2 cellular contexts compared by ENCODE assay signal in the genomic region with DNA sequence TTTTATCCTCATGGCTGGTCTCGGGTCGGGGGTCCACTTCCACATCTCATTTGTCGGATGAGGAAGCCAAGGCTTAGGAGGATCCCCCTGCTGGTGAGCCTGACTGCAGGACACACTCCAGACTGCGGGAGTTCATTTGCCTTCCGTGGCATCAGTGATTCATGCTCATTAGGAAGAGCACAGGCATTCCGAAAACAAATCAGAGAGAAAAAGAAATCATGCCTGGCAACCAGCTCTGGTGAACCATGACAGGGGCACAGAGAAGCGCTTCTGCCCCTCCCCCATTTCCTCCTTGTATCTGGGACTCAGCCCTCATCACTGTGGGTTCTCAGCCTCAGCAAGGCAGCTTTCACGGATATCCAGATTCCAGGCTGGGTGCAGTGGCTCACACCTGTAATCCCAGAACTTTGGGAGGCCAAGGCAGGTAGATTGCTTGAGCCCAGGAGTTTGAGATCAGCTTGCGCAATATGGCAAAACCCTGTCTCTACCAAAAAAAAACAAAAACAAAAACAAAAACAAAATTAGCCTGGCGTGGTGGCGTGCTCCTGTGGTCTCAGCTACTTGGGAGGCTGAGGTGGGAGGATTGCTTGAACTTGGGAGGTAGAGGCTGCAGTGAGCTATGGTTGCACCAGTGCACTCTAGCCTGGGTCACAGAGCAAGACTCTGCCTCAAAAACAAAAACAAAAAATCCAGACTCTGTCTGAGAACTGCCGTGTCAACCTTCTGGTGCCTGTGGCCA.
TF ChIP-seq lines count a peak whose summit lies in the region.

No MANE protein-coding gene starts in this region.

TF ChIP-seq in HCT116, 20 proteins besides CTCF, POLR2A, EP300 and RAD21:
- TF ChIP-seq ELF1 (IDR thresholded peaks at IDR 0.05; ENCODE audit: borderline replicate concordance, low read depth) (no peak), CEBPB (IDR thresholded peaks at IDR 0.05; ENCODE audit: low read depth) (peak; percentile 31; the same call in 1 of the 2 replicates)

TF ChIP-seq in HepG2, 621 proteins besides CTCF, POLR2A, EP300 and RAD21:
- TF ChIP-seq, protein P1, sequence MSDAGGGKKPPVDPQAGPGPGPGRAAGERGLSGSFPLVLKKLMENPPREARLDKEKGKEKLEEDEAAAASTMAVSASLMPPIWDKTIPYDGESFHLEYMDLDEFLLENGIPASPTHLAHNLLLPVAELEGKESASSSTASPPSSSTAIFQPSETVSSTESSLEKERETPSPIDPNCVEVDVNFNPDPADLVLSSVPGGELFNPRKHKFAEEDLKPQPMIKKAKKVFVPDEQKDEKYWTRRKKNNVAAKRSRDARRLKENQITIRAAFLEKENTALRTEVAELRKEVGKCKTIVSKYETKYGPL (CRISPR knock-in tag; IDR thresholded peaks at IDR 0.05), result no peak
- TF ChIP-seq ARID2 (CRISPR knock-in tag; IDR thresholded peaks at IDR 0.05; ENCODE audit: borderline replicate concordance) (no peak), PHF21A (CRISPR knock-in tag; IDR thresholded peaks at IDR 0.05) (no peak), ARNT (IDR thresholded peaks at IDR 0.05) (no peak), ZNF460 (CRISPR knock-in tag; IDR thresholded peaks at IDR 0.05; ENCODE audit: borderline replicate concordance) (peak; percentile 37; the same call in 1 of the 2 replicates), ZNF879 (CRISPR knock-in tag; IDR thresholded peaks at IDR 0.05) (no peak), ZNF3 (CRISPR knock-in tag; IDR thresholded peaks at IDR 0.05) (no peak), FLYWCH1 (CRISPR knock-in tag; IDR thresholded peaks at IDR 0.05) (no peak), ISX (CRISPR knock-in tag; conservative IDR thresholded peaks at IDR 0.05) (no peak), ZBTB38 (CRISPR knock-in tag; IDR thresholded peaks at IDR 0.05) (peak; percentile 62; the same call in 1 of the 2 replicates), CEBPG (CRISPR knock-in tag; IDR thresholded peaks at IDR 0.05) (peak; percentile 42; the same call in 1 of the 2 replicates), DPF2 (CRISPR knock-in tag; IDR thresholded peaks at IDR 0.05; ENCODE audit: borderline replicate concordance, low read depth) (no peak), NFKB2 (CRISPR knock-in tag; IDR thresholded peaks at IDR 0.05; ENCODE audit: borderline replicate concordance) (0 out of 2 replicates have a peak, but pooled peaks have one; percentile 17), ZSCAN21 (CRISPR knock-in tag; IDR thresholded peaks at IDR 0.05; ENCODE audit: borderline replicate concordance) (no peak), ZNF234 (CRISPR knock-in tag; conservative IDR thresholded peaks at IDR 0.05) (no peak), CEBPB (IDR thresholded peaks at IDR 0.05; ENCODE audit: borderline replicate concordance, low read depth, low read length) (peak; percentile 72), ZBTB7A (CRISPR knock-in tag; IDR thresholded peaks at IDR 0.05) (no peak), SP1 (IDR thresholded peaks at IDR 0.05) (no peak), SP1 (CRISPR knock-in tag; IDR thresholded peaks at IDR 0.05) (no peak), NFYB (CRISPR knock-in tag; IDR thresholded peaks at IDR 0.05) (no peak), ZFP1 (CRISPR knock-in tag; IDR thresholded peaks at IDR 0.05) (no peak), ZNF570 (CRISPR knock-in tag; IDR thresholded peaks at IDR 0.05; ENCODE audit: borderline replicate concordance) (no peak)
- TF ChIP-seq, protein P2, sequence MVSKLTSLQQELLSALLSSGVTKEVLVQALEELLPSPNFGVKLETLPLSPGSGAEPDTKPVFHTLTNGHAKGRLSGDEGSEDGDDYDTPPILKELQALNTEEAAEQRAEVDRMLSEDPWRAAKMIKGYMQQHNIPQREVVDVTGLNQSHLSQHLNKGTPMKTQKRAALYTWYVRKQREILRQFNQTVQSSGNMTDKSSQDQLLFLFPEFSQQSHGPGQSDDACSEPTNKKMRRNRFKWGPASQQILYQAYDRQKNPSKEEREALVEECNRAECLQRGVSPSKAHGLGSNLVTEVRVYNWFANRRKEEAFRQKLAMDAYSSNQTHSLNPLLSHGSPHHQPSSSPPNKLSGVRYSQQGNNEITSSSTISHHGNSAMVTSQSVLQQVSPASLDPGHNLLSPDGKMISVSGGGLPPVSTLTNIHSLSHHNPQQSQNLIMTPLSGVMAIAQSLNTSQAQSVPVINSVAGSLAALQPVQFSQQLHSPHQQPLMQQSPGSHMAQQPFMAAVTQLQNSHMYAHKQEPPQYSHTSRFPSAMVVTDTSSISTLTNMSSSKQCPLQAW (CRISPR knock-in tag; IDR thresholded peaks at IDR 0.05), result no peak
- TF ChIP-seq, protein P3, sequence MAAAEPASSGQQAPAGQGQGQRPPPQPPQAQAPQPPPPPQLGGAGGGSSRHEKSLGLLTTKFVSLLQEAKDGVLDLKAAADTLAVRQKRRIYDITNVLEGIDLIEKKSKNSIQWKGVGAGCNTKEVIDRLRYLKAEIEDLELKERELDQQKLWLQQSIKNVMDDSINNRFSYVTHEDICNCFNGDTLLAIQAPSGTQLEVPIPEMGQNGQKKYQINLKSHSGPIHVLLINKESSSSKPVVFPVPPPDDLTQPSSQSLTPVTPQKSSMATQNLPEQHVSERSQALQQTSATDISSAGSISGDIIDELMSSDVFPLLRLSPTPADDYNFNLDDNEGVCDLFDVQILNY (CRISPR knock-in tag; conservative IDR thresholded peaks at IDR 0.05), result no peak
- TF ChIP-seq, protein P4, sequence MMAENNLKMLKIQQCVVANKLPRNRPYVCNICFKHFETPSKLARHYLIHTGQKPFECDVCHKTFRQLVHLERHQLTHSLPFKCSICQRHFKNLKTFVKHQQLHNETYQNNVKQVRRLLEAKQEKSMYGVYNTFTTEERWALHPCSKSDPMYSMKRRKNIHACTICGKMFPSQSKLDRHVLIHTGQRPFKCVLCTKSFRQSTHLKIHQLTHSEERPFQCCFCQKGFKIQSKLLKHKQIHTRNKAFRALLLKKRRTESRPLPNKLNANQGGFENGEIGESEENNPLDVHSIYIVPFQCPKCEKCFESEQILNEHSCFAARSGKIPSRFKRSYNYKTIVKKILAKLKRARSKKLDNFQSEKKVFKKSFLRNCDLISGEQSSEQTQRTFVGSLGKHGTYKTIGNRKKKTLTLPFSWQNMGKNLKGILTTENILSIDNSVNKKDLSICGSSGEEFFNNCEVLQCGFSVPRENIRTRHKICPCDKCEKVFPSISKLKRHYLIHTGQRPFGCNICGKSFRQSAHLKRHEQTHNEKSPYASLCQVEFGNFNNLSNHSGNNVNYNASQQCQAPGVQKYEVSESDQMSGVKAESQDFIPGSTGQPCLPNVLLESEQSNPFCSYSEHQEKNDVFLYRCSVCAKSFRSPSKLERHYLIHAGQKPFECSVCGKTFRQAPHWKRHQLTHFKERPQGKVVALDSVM (CRISPR knock-in tag; IDR thresholded peaks at IDR 0.05), result peak; percentile 58
- TF ChIP-seq, protein P5, sequence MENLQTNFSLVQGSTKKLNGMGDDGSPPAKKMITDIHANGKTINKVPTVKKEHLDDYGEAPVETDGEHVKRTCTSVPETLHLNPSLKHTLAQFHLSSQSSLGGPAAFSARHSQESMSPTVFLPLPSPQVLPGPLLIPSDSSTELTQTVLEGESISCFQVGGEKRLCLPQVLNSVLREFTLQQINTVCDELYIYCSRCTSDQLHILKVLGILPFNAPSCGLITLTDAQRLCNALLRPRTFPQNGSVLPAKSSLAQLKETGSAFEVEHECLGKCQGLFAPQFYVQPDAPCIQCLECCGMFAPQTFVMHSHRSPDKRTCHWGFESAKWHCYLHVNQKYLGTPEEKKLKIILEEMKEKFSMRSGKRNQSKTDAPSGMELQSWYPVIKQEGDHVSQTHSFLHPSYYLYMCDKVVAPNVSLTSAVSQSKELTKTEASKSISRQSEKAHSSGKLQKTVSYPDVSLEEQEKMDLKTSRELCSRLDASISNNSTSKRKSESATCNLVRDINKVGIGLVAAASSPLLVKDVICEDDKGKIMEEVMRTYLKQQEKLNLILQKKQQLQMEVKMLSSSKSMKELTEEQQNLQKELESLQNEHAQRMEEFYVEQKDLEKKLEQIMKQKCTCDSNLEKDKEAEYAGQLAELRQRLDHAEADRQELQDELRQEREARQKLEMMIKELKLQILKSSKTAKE (CRISPR knock-in tag; IDR thresholded peaks at IDR 0.05; ENCODE audit: borderline replicate concordance), result no peak
